1 cellular context compared by ENCODE assay signal in genomic region chr11:31369348-31370329, GRCh38.
TF ChIP-seq lines count a peak whose summit lies in the region.

TSS of gene DCDC1 (minus strand) at chr11:31369739. CDS start at chr11:31328280, 41,459 bp downstream.
A gene with protein sequence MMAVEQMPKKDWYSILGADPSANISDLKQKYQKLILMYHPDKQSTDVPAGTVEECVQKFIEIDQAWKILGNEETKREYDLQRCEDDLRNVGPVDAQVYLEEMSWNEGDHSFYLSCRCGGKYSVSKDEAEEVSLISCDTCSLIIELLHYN (plus strand): TSS chr11:31369860. CDS start chr11:31370749, 889 bp downstream.

TF ChIP-seq in HepG2, 621 proteins besides CTCF, POLR2A, EP300 and RAD21 (continued from another document and continues in another):
- peak; percentile 83; the same call in 1 of the 2 replicates for TF ChIP-seq MXD3 (CRISPR knock-in tag; IDR thresholded peaks at IDR 0.05)
- TF ChIP-seq PITX1 (CRISPR knock-in tag; IDR thresholded peaks at IDR 0.05), result peak; percentile 62; the same call in 1 of the 2 replicates
- no peak for TF ChIP-seq ZNF570 (CRISPR knock-in tag; IDR thresholded peaks at IDR 0.05; ENCODE audit: borderline replicate concordance)
- no peak for TF ChIP-seq RCOR2 (CRISPR knock-in tag; IDR thresholded peaks at IDR 0.05)
- TF ChIP-seq, protein P1, sequence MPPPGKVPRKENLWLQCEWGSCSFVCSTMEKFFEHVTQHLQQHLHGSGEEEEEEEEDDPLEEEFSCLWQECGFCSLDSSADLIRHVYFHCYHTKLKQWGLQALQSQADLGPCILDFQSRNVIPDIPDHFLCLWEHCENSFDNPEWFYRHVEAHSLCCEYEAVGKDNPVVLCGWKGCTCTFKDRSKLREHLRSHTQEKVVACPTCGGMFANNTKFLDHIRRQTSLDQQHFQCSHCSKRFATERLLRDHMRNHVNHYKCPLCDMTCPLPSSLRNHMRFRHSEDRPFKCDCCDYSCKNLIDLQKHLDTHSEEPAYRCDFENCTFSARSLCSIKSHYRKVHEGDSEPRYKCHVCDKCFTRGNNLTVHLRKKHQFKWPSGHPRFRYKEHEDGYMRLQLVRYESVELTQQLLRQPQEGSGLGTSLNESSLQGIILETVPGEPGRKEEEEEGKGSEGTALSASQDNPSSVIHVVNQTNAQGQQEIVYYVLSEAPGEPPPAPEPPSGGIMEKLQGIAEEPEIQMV (CRISPR knock-in tag; IDR thresholded peaks at IDR 0.05; ENCODE audit: low read depth), result peak; percentile 77; the same call in 1 of the 2 replicates
- TF ChIP-seq, protein P2, sequence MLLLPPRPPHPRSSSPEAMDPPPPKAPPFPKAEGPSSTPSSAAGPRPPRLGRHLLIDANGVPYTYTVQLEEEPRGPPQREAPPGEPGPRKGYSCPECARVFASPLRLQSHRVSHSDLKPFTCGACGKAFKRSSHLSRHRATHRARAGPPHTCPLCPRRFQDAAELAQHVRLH (CRISPR knock-in tag; IDR thresholded peaks at IDR 0.05; ENCODE audit: borderline replicate concordance, low read depth), result peak; percentile 97
- no peak for TF ChIP-seq JDP2 (CRISPR knock-in tag; IDR thresholded peaks at IDR 0.05; ENCODE audit: borderline replicate concordance)
- TF ChIP-seq SMAD1 (CRISPR knock-in tag; IDR thresholded peaks at IDR 0.05; ENCODE audit: borderline replicate concordance, low read depth), result no peak
- no peak for TF ChIP-seq SIX4 (CRISPR knock-in tag; IDR thresholded peaks at IDR 0.05)
- peak; percentile 71; the same call in 1 of the 2 replicates for TF ChIP-seq ZNF331 (CRISPR knock-in tag; IDR thresholded peaks at IDR 0.05)
- TF ChIP-seq, protein P3, sequence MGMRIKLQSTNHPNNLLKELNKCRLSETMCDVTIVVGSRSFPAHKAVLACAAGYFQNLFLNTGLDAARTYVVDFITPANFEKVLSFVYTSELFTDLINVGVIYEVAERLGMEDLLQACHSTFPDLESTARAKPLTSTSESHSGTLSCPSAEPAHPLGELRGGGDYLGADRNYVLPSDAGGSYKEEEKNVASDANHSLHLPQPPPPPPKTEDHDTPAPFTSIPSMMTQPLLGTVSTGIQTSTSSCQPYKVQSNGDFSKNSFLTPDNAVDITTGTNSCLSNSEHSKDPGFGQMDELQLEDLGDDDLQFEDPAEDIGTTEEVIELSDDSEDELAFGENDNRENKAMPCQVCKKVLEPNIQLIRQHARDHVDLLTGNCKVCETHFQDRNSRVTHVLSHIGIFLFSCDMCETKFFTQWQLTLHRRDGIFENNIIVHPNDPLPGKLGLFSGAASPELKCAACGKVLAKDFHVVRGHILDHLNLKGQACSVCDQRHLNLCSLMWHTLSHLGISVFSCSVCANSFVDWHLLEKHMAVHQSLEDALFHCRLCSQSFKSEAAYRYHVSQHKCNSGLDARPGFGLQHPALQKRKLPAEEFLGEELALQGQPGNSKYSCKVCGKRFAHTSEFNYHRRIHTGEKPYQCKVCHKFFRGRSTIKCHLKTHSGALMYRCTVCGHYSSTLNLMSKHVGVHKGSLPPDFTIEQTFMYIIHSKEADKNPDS (CRISPR knock-in tag; IDR thresholded peaks at IDR 0.05), result no peak
- no peak for TF ChIP-seq ZNF609 (CRISPR knock-in tag; IDR thresholded peaks at IDR 0.05; ENCODE audit: borderline replicate concordance)
- TF ChIP-seq, protein P4, sequence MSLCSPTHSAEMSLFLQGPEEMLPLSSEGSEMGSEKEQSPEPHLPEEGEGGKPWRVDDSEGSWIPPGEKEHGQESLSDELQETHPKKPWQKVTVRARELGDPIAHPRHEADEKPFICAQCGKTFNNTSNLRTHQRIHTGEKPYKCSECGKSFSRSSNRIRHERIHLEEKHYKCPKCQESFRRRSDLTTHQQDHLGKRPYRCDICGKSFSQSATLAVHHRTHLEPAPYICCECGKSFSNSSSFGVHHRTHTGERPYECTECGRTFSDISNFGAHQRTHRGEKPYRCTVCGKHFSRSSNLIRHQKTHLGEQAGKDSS (CRISPR knock-in tag; IDR thresholded peaks at IDR 0.05; ENCODE audit: borderline replicate concordance, low read depth), result no peak
- TF ChIP-seq ZNF777 (CRISPR knock-in tag; IDR thresholded peaks at IDR 0.05), result peak; percentile 76
- TF ChIP-seq TEF (CRISPR knock-in tag; IDR thresholded peaks at IDR 0.05), result no peak
- TF ChIP-seq ZNF776 (CRISPR knock-in tag; IDR thresholded peaks at IDR 0.05), result peak; percentile 68; the same call in 1 of the 2 replicates
- TF ChIP-seq BRD4 (CRISPR knock-in tag; IDR thresholded peaks at IDR 0.05), result no peak
- TF ChIP-seq HNF4G (IDR thresholded peaks at IDR 0.05; ENCODE audit: borderline replicate concordance, low read depth, low read length), result peak; percentile 19; the same call in 1 of the 2 replicates
- TF ChIP-seq HNF4G (CRISPR knock-in tag; IDR thresholded peaks at IDR 0.05; ENCODE audit: borderline replicate concordance, low read depth), result no peak
- TF ChIP-seq YEATS4 (CRISPR knock-in tag; IDR thresholded peaks at IDR 0.05; ENCODE audit: borderline replicate concordance), result peak; percentile 77
- TF ChIP-seq ZNF318 (CRISPR knock-in tag; IDR thresholded peaks at IDR 0.05), result no peak
- TF ChIP-seq, protein P5, sequence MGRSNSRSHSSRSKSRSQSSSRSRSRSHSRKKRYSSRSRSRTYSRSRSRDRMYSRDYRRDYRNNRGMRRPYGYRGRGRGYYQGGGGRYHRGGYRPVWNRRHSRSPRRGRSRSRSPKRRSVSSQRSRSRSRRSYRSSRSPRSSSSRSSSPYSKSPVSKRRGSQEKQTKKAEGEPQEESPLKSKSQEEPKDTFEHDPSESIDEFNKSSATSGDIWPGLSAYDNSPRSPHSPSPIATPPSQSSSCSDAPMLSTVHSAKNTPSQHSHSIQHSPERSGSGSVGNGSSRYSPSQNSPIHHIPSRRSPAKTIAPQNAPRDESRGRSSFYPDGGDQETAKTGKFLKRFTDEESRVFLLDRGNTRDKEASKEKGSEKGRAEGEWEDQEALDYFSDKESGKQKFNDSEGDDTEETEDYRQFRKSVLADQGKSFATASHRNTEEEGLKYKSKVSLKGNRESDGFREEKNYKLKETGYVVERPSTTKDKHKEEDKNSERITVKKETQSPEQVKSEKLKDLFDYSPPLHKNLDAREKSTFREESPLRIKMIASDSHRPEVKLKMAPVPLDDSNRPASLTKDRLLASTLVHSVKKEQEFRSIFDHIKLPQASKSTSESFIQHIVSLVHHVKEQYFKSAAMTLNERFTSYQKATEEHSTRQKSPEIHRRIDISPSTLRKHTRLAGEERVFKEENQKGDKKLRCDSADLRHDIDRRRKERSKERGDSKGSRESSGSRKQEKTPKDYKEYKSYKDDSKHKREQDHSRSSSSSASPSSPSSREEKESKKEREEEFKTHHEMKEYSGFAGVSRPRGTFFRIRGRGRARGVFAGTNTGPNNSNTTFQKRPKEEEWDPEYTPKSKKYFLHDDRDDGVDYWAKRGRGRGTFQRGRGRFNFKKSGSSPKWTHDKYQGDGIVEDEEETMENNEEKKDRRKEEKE (IDR thresholded peaks at IDR 0.05), result no peak
- no peak for TF ChIP-seq SOX13 (IDR thresholded peaks at IDR 0.05)
- TF ChIP-seq SOX13 (CRISPR knock-in tag; conservative IDR thresholded peaks at IDR 0.05 in 1 of 2, IDR thresholded peaks at IDR 0.05 in 1 of 2), result peak in 1 of 2 experiments; percentile 36; a peak in 1 of 4 replicates
- peak; percentile 59; the same call in 1 of the 2 replicates for TF ChIP-seq MIER3 (CRISPR knock-in tag; IDR thresholded peaks at IDR 0.05; ENCODE audit: borderline replicate concordance)
- no peak for TF ChIP-seq ARNT2 (CRISPR knock-in tag; IDR thresholded peaks at IDR 0.05; ENCODE audit: low read depth)
- no peak for TF ChIP-seq NR2F6 (IDR thresholded peaks at IDR 0.05)
- no peak; the same call in 1 of the 2 replicates for TF ChIP-seq NR2F6 (CRISPR knock-in tag; IDR thresholded peaks at IDR 0.05)
- TF ChIP-seq ZNF496 (CRISPR knock-in tag; IDR thresholded peaks at IDR 0.05; ENCODE audit: insufficient replicate concordance), result no peak
- no peak for TF ChIP-seq NCOA1 (CRISPR knock-in tag; IDR thresholded peaks at IDR 0.05)
